Comparison of ENCODE assay signal across 8 cellular contexts in genomic region chr3:188421836-188422540, GRCh38.
A peak's percentile ranks its signal among the peaks of the same experiment; 100 is the strongest.
DNase-seq lines count a peak whose midpoint lies in the region; ATAC-seq and TF ChIP-seq lines count a peak whose summit lies in the region.

No MANE protein-coding gene starts in this region.

- H3K4me1 ChIP-seq in Peyer's patch, result peaks cover 0 to 14% (median 0%) of the 10 kb centered on the region in 4 donors
- no peaks in the 10 kb centered on the region for H3K4me1 ChIP-seq in naive thymus-derived CD4-positive, alpha-beta T cell (ENCODE audit: control insufficient read depth in 2 of 2, insufficient read depth in 2 of 2, low read length in 2 of 2)

- peaks cover 10 to 51% (median 47%) of the 10 kb centered on the region in 5 donors for H3K36me3 Mint-ChIP-seq in naive thymus-derived CD4-positive, alpha-beta T cell

- H3K36me3 ChIP-seq in Peyer's patch, result no peaks in the 10 kb centered on the region
- H3K36me3 ChIP-seq in naive thymus-derived CD4-positive, alpha-beta T cell (ENCODE audit: control insufficient read depth in 2 of 3, insufficient read depth in 3 of 3, low read length in 3 of 3), result no peaks in the 10 kb centered on the region

- H3K27me3 Mint-ChIP-seq in naive thymus-derived CD4-positive, alpha-beta T cell, result no peaks in the 10 kb centered on the region

- H3K4me3 ChIP-seq in Peyer's patch, result no peak overlapping the region
- no peak overlapping the region for H3K4me3 ChIP-seq in naive thymus-derived CD4-positive, alpha-beta T cell (ENCODE audit: low read length)

- peak overlapping the region in 3 of 4 donors; percentile 7 to 62 (median 57) for H3K27ac ChIP-seq in Peyer's patch
- H3K27ac ChIP-seq in naive thymus-derived CD4-positive, alpha-beta T cell (ENCODE audit: low read depth, low read length), result no peak overlapping the region

- H3K9me3 Mint-ChIP-seq in naive thymus-derived CD4-positive, alpha-beta T cell, result peaks cover 0 to 32% (median 11%) of the 10 kb centered on the region in 11 donors

- no peak for TF ChIP-seq POLR2A in Peyer's patch (IDR thresholded peaks at IDR 0.05)

- ATAC-seq in GM19025 (IDR thresholded peaks at IDR 0.05; ENCODE audit: low read depth, unreplicated experiment) (peak; percentile 99), HG02943 (IDR thresholded peaks at IDR 0.05; ENCODE audit: low read depth, unreplicated experiment) (peak; percentile 100)
- peak; percentile 84 for ATAC-seq in naive thymus-derived CD4-positive, alpha-beta T cell

- CTCF ChIA-PET in naive thymus-derived CD4-positive, alpha-beta T cell (lab: Charles Lee), result no interaction called here

- intact Hi-C loops in naive thymus-derived CD4-positive, alpha-beta T cell (cut with micrococcal nuclease), result no loop called here

- DNase-seq in Peyer's patch (peak in 2 of 3 donors; percentile 71 to 75), hippocampal formation (lab: John Stamatoyannopoulos, UW) (no peak), dermis blood vessel endothelial cell (no peak)
- DNase-seq in naive thymus-derived CD4-positive, alpha-beta T cell, result no peak
- DNase-seq in activated CD4-positive, alpha-beta T cell treated with anti-CD3 and anti-CD28 coated beads for 48 hours, result no peak
- no peak for DNase-seq in activated T-cell treated with anti-CD3 and anti-CD28 coated beads, Interleukin-2, amount 50 U/mL, for 1 hour

- H3K9me3 ChIP-seq in Peyer's patch, result no peaks in the 10 kb centered on the region
- H3K9me3 ChIP-seq in naive thymus-derived CD4-positive, alpha-beta T cell (ENCODE audit: control insufficient read depth in 2 of 3, low read length in 3 of 3), result no peaks in the 10 kb centered on the region

- no peak for TF ChIP-seq CTCF in Peyer's patch (IDR thresholded peaks at IDR 0.05)

- peaks cover 5 to 43% (median 6%) of the 10 kb centered on the region in 7 donors for H3K4me1 Mint-ChIP-seq in naive thymus-derived CD4-positive, alpha-beta T cell

- POLR2A ChIA-PET in naive thymus-derived CD4-positive, alpha-beta T cell (lab: Charles Lee), result no interaction called here

- no peak overlapping the region for H3K27ac Mint-ChIP-seq in naive thymus-derived CD4-positive, alpha-beta T cell

- no peaks in the 10 kb centered on the region for H3K27me3 ChIP-seq in Peyer's patch
- no peaks in the 10 kb centered on the region for H3K27me3 ChIP-seq in naive thymus-derived CD4-positive, alpha-beta T cell (ENCODE audit: control insufficient read depth in 2 of 2, insufficient read depth in 2 of 2, low read length in 2 of 2)

- no peak overlapping the region for H3K4me3 Mint-ChIP-seq in naive thymus-derived CD4-positive, alpha-beta T cell

Comparison
In these comparisons a context has a peak if more than half of its experiments do, and no peak if none do; other contexts are left out.
1. DNase-seq: peak in Peyer's patch (2 of 3); none in naive thymus-derived CD4-positive, alpha-beta T cell (0 of 9), hippocampal formation (0 of 2), dermis blood vessel endothelial cell (single experiment), activated CD4-positive, alpha-beta T cell treated with anti-CD3 and anti-CD28 coated beads for 48 hours (single experiment) and activated T-cell treated with anti-CD3 and anti-CD28 coated beads, Interleukin-2, amount 50 U/mL, for 1 hour (single experiment).
2. Peak in every context shown above with its lines, with median percentiles within 50 percentile points of each other: ATAC-seq.